In genomic region chr22:41574847-41575381, GRCh38 we compare ENCODE assay signal across 16 cellular contexts. TPM values are rescaled to one million over a fixed set of nuclear protein-coding genes. Genes with fewer than 3 reads are reported as not detected.
DNase-seq lines count a peak whose midpoint lies in the region; ATAC-seq and TF ChIP-seq lines count a peak whose summit lies in the region.
"Had no signal": no experiment of that assay in that cellular context is flagged by ENCODE, and none has a peak within 500 bp of the region (broad histone marks: within the 10 kb centered on the region; RNA-seq: fewer than 3 reads in every experiment).

No MANE protein-coding gene starts in this region.

- no peaks in the 10 kb centered on the region for H3K9me3 Mint-ChIP-seq in WTC11
- no peaks in the 10 kb centered on the region for H3K9me3 Mint-ChIP-seq in nephron progenitor cell
- H3K9me3 Mint-ChIP-seq: activated CD4-positive, alpha-beta T cell treated with anti-CD3 and anti-CD28 coated beads, Interleukin-2, amount 10 ng/mL, durations not matched to agents 24 days and 14 days; activated T-cell treated with anti-CD3 and anti-CD28 coated beads, Interleukin-2, amount 50 U/mL, for 72 hours; T-helper 1 cell treated with Interleukin-12 subunit alpha and Interleukin-12 subunit beta and Interleukin-4 antibody, amounts not matched to agents 30 μg/mL and 1 μg/mL, for 36 hours; type B pancreatic cell had no signal

- POLR2A ChIA-PET in WTC11 (lab: Charles Lee) = no interaction called here

- no peaks in the 10 kb centered on the region for H3K27me3 Mint-ChIP-seq in WTC11 (ENCODE audit: low read depth)
- no peaks in the 10 kb centered on the region for H3K27me3 Mint-ChIP-seq in nephron progenitor cell (ENCODE audit: low read depth, poor library complexity)
- H3K27me3 Mint-ChIP-seq: activated CD4-positive, alpha-beta T cell treated with anti-CD3 and anti-CD28 coated beads, Interleukin-2, amount 10 ng/mL, durations not matched to agents 24 days and 14 days; type B pancreatic cell had no signal

- intact Hi-C loops in tibial artery (cut with DNase I; ENCODE audit: low total_unique reads) = no loop called here

- CTCF ChIA-PET in WTC11 (lab: Charles Lee) = interaction anchor here (3.5 kb wide), 1 partner anchor 16 kb away, joined by 53 read pairs; the partner anchor contains the start of gene PMM1

- no peaks in the 10 kb centered on the region for H3K4me1 Mint-ChIP-seq in WTC11
- H3K4me1 Mint-ChIP-seq in nephron progenitor cell = peaks cover 16% of the 10 kb centered on the region
- H3K4me1 Mint-ChIP-seq: activated CD4-positive, alpha-beta T cell treated with anti-CD3 and anti-CD28 coated beads, Interleukin-2, amount 10 ng/mL, durations not matched to agents 24 days and 14 days had no signal

- DNase-seq in WTC11 (ENCODE audit: low spot score) (no peak), glomerular visceral epithelial cell (ENCODE audit: extremely low spot score) (peak; percentile 61), medulla oblongata (ENCODE audit: extremely low spot score) (peak; percentile 45), tibial artery (peak; percentile 83 to 88), occipital lobe (lab: John Stamatoyannopoulos, UW) (no peak), NCI-H69 (lab: John Stamatoyannopoulos, UW) (no peak), nephron progenitor cell (no peak)
- DNase-seq: activated CD4-positive, alpha-beta T cell treated with anti-CD3 and anti-CD28 coated beads, Interleukin-2, amount 10 ng/mL, durations not matched to agents 24 days and 14 days; activated T-cell treated with anti-CD3 and anti-CD28 coated beads, Interleukin-2, amount 50 U/mL, for 72 hours; amniotic stem cell; DMS79; NCI-H1105; spleen had no signal

- TF ChIP-seq CTCF in WTC11 (IDR thresholded peaks at IDR 0.05) (no peak), tibial artery (IDR thresholded peaks at IDR 0.05) (no peak), nephron progenitor cell (IDR thresholded peaks at IDR 0.05) (no peak)

- H3K4me3 ChIP-seq in tibial artery = no peak overlapping the region
- H3K4me3 ChIP-seq: spleen had no signal

- H3K27ac Mint-ChIP-seq in WTC11 (no peak overlapping the region), nephron progenitor cell (no peak overlapping the region)
- H3K27ac Mint-ChIP-seq: activated CD4-positive, alpha-beta T cell treated with anti-CD3 and anti-CD28 coated beads, Interleukin-2, amount 10 ng/mL, durations not matched to agents 24 days and 14 days; activated T-cell treated with anti-CD3 and anti-CD28 coated beads, Interleukin-2, amount 50 U/mL, for 72 hours; T-helper 1 cell treated with Interleukin-12 subunit alpha and Interleukin-12 subunit beta and Interleukin-4 antibody, amounts not matched to agents 30 μg/mL and 1 μg/mL, for 36 hours; type B pancreatic cell had no signal

- H3K36me3 Mint-ChIP-seq in WTC11 (no peaks in the 10 kb centered on the region), nephron progenitor cell (ENCODE audit: low read depth) (no peaks in the 10 kb centered on the region)

- no peak overlapping the region for H3K4me3 Mint-ChIP-seq in WTC11
- no peak overlapping the region for H3K4me3 Mint-ChIP-seq in nephron progenitor cell
- H3K4me3 Mint-ChIP-seq: activated CD4-positive, alpha-beta T cell treated with anti-CD3 and anti-CD28 coated beads, Interleukin-2, amount 10 ng/mL, durations not matched to agents 24 days and 14 days; activated T-cell treated with anti-CD3 and anti-CD28 coated beads, Interleukin-2, amount 50 U/mL, for 72 hours; T-helper 1 cell treated with Interleukin-12 subunit alpha and Interleukin-12 subunit beta and Interleukin-4 antibody, amounts not matched to agents 30 μg/mL and 1 μg/mL, for 36 hours; type B pancreatic cell had no signal

- no peaks in the 10 kb centered on the region for H3K27me3 ChIP-seq in tibial artery
- H3K27me3 ChIP-seq: spleen had no signal

- peaks cover 0 to 25% (median 14%) of the 10 kb centered on the region in 4 donors for H3K4me1 ChIP-seq in tibial artery
- H3K4me1 ChIP-seq: spleen had no signal

- peaks cover 16 to 78% (median 44%) of the 10 kb centered on the region in 3 donors for H3K36me3 ChIP-seq in tibial artery

- ATAC-seq in WTC11 (no peak), GM19397 (IDR thresholded peaks at IDR 0.05; ENCODE audit: unreplicated experiment) (no peak)

- H3K9me3 ChIP-seq in tibial artery = no peaks in the 10 kb centered on the region
- H3K9me3 ChIP-seq: spleen had no signal

- H3K27ac ChIP-seq in tibial artery = peak overlapping the region; percentile 65 to 66
- H3K27ac ChIP-seq: spleen had no signal

TF ChIP-seq in WTC11, 78 proteins besides CTCF, POLR2A, EP300 and RAD21:
- TF ChIP-seq ZNF671 (CRISPR knock-in tag; IDR thresholded peaks at IDR 0.05) (no peak), TCF7 (CRISPR knock-in tag; IDR thresholded peaks at IDR 0.05; ENCODE audit: low read depth) (0 out of 2 replicates have a peak, but pooled peaks have one; percentile 30)

RNA-seq across cellular contexts. Expression of gene CSDC2, which starts 14.1 kb away (rescaled TPM):
- total RNA-seq in WTC11 (2021) (1.1 to 1.9 TPM (median 1.7 TPM) in 3 replicates), occipital lobe (9.4 TPM)
- total RNA-seq: activated CD4-positive, alpha-beta T cell treated with anti-CD3 and anti-CD28 coated beads, Interleukin-2, amount 10 ng/mL, durations not matched to agents 24 days and 14 days; activated T-cell treated with anti-CD3 and anti-CD28 coated beads, Interleukin-2, amount 50 U/mL, for 72 hours had no signal

RNA-seq across cellular contexts. Expression of gene PMM1, which starts 14.7 kb away (rescaled TPM):
- total RNA-seq in WTC11 (2021) (14.8 to 15.7 TPM (median 15.0 TPM) in 3 replicates), occipital lobe (17.2 TPM)

RNA-seq across cellular contexts. Expression of gene POLR3H, which starts 30.6 kb away (rescaled TPM):
- total RNA-seq in WTC11 (2021) (28.8 to 30.8 TPM (median 29.8 TPM) in 3 replicates), occipital lobe (23.7 TPM)

RNA-seq across cellular contexts. Expression of gene DESI1, which starts 45.9 kb away (rescaled TPM):
- total RNA-seq in WTC11 (2021) (30.3 to 32.2 TPM (median 30.4 TPM) in 3 replicates), occipital lobe (18.1 TPM)

RNA-seq across cellular contexts. Expression of gene XRCC6, which starts 46.2 kb away (rescaled TPM):
- total RNA-seq in WTC11 (2021) (410 to 474 TPM (median 420 TPM) in 3 replicates), occipital lobe (208 TPM)

Comparison
In these comparisons a context has a peak if more than half of its experiments do, and no peak if none do; other contexts are left out.
1. DNase-seq: peak in glomerular visceral epithelial cell (single experiment), medulla oblongata (single experiment) and tibial artery (2 of 2); none in WTC11 (single experiment), occipital lobe (single experiment), NCI-H69 (single experiment) and nephron progenitor cell (single experiment).